ENCODE assay signal across 2 cellular contexts in the genomic region with DNA sequence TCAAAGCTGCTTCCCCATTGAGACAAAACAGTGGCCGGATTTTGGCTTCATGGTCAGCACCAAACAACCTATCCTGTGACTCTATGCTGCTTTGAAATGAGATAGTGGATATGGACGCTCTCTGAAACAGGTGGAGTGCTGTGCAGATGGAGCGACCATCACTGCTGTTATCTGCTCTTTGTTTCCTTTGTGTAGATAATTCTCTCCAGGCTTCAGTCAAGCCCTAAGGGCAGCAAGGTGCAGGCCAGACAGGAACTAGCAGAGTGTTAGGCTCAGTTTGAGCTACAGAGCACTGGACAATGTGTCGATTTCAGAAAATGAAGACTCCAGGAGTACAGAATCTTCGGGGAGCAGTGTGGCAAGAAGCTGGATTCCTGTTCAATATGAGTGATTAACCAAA.
TF ChIP-seq lines count a peak whose summit lies in the region.

No MANE protein-coding gene starts in this region.

TF ChIP-seq in GM23338, 12 proteins besides CTCF, POLR2A, EP300 and RAD21:
- no peak for TF ChIP-seq ETS1 (IDR thresholded peaks at IDR 0.05)

TF ChIP-seq in H1, 55 proteins besides CTCF, POLR2A, EP300 and RAD21:
- TF ChIP-seq ATF2 (IDR thresholded peaks at IDR 0.05; ENCODE audit: low read length) = no peak
- TF ChIP-seq SIX5 (IDR thresholded peaks at IDR 0.05; ENCODE audit: low read depth, low read length) = no peak
- TF ChIP-seq CTBP2 (IDR thresholded peaks at IDR 0.05; ENCODE audit: borderline replicate concordance, insufficient read depth, insufficient read length, low read length) = no peak
- no peak for TF ChIP-seq MAFK (IDR thresholded peaks at IDR 0.05; ENCODE audit: low read depth, low read length)
- TF ChIP-seq GABPA (IDR thresholded peaks at IDR 0.05; ENCODE audit: borderline replicate concordance, insufficient read depth, low read length) = no peak
- no peak for TF ChIP-seq SUZ12 (IDR thresholded peaks at IDR 0.05; ENCODE audit: low read length)
- no peak for TF ChIP-seq RBBP5 (IDR thresholded peaks at IDR 0.05; ENCODE audit: borderline replicate concordance, low read depth, low read length)
- TF ChIP-seq RXRA (IDR thresholded peaks at IDR 0.05; ENCODE audit: insufficient read depth, low read depth, low read length) = no peak
- no peak for TF ChIP-seq JUN (IDR thresholded peaks at IDR 0.05; ENCODE audit: low read depth, low read length)
- TF ChIP-seq NANOG (IDR thresholded peaks at IDR 0.05; ENCODE audit: insufficient read depth, low read depth, low read length, poor library complexity, severe bottlenecking) = no peak
- TF ChIP-seq, protein P1, sequence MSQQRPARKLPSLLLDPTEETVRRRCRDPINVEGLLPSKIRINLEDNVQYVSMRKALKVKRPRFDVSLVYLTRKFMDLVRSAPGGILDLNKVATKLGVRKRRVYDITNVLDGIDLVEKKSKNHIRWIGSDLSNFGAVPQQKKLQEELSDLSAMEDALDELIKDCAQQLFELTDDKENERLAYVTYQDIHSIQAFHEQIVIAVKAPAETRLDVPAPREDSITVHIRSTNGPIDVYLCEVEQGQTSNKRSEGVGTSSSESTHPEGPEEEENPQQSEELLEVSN (IDR thresholded peaks at IDR 0.05) = no peak
- no peak for TF ChIP-seq YY1 (IDR thresholded peaks at IDR 0.05; ENCODE audit: low read depth, low read length)
- TF ChIP-seq GTF2F1 (IDR thresholded peaks at IDR 0.05; ENCODE audit: borderline replicate concordance, low read depth, low read length) = no peak
- no peak for TF ChIP-seq CEBPB (IDR thresholded peaks at IDR 0.05; ENCODE audit: low read depth, low read length)
- TF ChIP-seq ASH2L (IDR thresholded peaks at IDR 0.05; ENCODE audit: low read length) = no peak
